In genomic region chr12:115617391-115617790, GRCh38 we compare ENCODE assay signal across 25 cellular contexts.
"Had no signal": no experiment of that assay in that cellular context is flagged by ENCODE, and none has a peak within 500 bp of the region (broad histone marks: within the 10 kb centered on the region; RNA-seq: fewer than 3 reads in every experiment).

No MANE protein-coding gene starts in this region.

- H3K9me3 ChIP-seq: SK-N-SH had no signal

- H3K9me3 Mint-ChIP-seq: activated naive CD4-positive, alpha-beta T cell treated with anti-CD3 and anti-CD28 coated beads, Interleukin-2, amount 50 U/mL, for 24 hours had no signal

- H3K4me3 Mint-ChIP-seq: activated CD4-positive, alpha-beta memory T cell treated with anti-CD3 and anti-CD28 coated beads, Interleukin-2, amount 10 ng/mL, durations not matched to agents 7 days and 5 days; activated CD4-positive, alpha-beta T cell treated with anti-CD3 and anti-CD28 coated beads for 36 hours; activated naive CD4-positive, alpha-beta T cell treated with anti-CD3 and anti-CD28 coated beads, Interleukin-2, amount 50 U/mL, for 24 hours; brain; central memory CD8-positive, alpha-beta T cell had no signal

- H3K9ac ChIP-seq: KMS-11, SK-N-SH had no signal

- H3K27ac ChIP-seq: KMS-11, VCaP had no signal

- H3K4me1 Mint-ChIP-seq: activated CD4-positive, alpha-beta memory T cell treated with anti-CD3 and anti-CD28 coated beads, Interleukin-2, amount 10 ng/mL, durations not matched to agents 7 days and 5 days; activated CD4-positive, alpha-beta T cell treated with anti-CD3 and anti-CD28 coated beads for 36 hours; activated naive CD4-positive, alpha-beta T cell treated with anti-CD3 and anti-CD28 coated beads, Interleukin-2, amount 50 U/mL, for 24 hours; brain; central memory CD8-positive, alpha-beta T cell had no signal

- H3K27ac Mint-ChIP-seq: activated CD4-positive, alpha-beta memory T cell treated with anti-CD3 and anti-CD28 coated beads, Interleukin-2, amount 10 ng/mL, durations not matched to agents 7 days and 5 days; activated CD4-positive, alpha-beta T cell treated with anti-CD3 and anti-CD28 coated beads for 36 hours; activated naive CD4-positive, alpha-beta T cell treated with anti-CD3 and anti-CD28 coated beads, Interleukin-2, amount 50 U/mL, for 24 hours; brain had no signal

- ATAC-seq: activated CD4-positive, alpha-beta T cell treated with anti-CD3 and anti-CD28 coated beads for 36 hours; Panc1; Right ventricle myocardium inferior had no signal

- H3K4me2 ChIP-seq: KMS-11, SK-N-SH had no signal

- H3K36me3 Mint-ChIP-seq: activated naive CD4-positive, alpha-beta T cell treated with anti-CD3 and anti-CD28 coated beads, Interleukin-2, amount 50 U/mL, for 24 hours; brain had no signal

- H3K27me3 Mint-ChIP-seq: activated CD4-positive, alpha-beta memory T cell treated with anti-CD3 and anti-CD28 coated beads, Interleukin-2, amount 10 ng/mL, durations not matched to agents 7 days and 5 days; activated CD4-positive, alpha-beta T cell treated with anti-CD3 and anti-CD28 coated beads for 36 hours; brain; central memory CD8-positive, alpha-beta T cell had no signal

- DNase-seq: activated CD4-positive, alpha-beta memory T cell treated with anti-CD3 and anti-CD28 coated beads, Interleukin-2, amount 10 ng/mL, durations not matched to agents 7 days and 5 days; activated CD4-positive, alpha-beta T cell treated with anti-CD3 and anti-CD28 coated beads for 36 hours; activated CD4-positive, alpha-beta T cell treated with anti-CD3 and anti-CD28 coated beads, Interleukin-2, amount 50 U/mL, for 1 hour; activated naive CD4-positive, alpha-beta T cell; amygdala; NCI-H1092; NCI-H1417; NCI-H1930; NCI-H2107; NCI-H2171 treated with DMSO at 0.1 percent for 48 hours; NCI-H226; NCI-H526; NCI-H774; NK-92 treated with Interleukin-12 subunit alpha and Interleukin-12 subunit beta, amount 100 ng/mL, for 24 hours; OCI-M1; RPMI8226; SK-N-SH; T-helper 1 cell had no signal
